Comparison of ENCODE assay signal across 29 cellular contexts in the genomic region with DNA sequence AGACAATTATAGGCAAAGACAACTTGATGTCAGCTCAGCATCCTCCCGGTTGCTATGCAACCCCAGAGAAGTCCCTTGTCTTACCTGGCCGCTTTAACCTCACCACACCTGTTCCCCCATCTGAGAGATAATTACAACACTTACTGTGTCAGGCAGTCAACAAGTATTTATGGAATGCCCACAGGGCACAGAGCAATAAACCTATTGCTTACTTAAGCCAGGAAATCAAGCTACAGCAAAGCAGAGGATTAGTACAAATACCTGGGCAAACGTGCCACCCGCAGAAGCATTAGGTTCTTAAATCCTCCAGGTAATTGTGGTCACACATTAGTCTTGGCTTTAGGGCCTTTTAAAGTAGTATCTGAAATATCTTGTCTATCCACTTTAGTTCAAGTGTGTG.
A peak's percentile ranks its signal among the peaks of the same experiment; 100 is the strongest.
DNase-seq lines count a peak whose midpoint lies in the region; FAIRE-seq and TF ChIP-seq lines count a peak whose summit lies in the region.
"Had no signal": no experiment of that assay in that cellular context is flagged by ENCODE, and none has a peak within 500 bp of the region (broad histone marks: within the 10 kb centered on the region; RNA-seq: fewer than 3 reads in every experiment).

No MANE protein-coding gene starts in this region.

- H3K4me1 Mint-ChIP-seq in Caco-2 (ENCODE audit: low read depth, unreplicated experiment), result no peaks in the 10 kb centered on the region
- H3K4me1 Mint-ChIP-seq in activated T-helper 2 cell treated with anti-CD3 and anti-CD28 coated beads, Interferon-gamma antibody, Interleukin-2, Interleukin-4, amounts not matched to agents 10 μg/mL and 5 μg/mL and 100 μg/mL, durations not matched to agents 14 hours and 24 hours and 36 hours (ENCODE audit: low read depth), result no peaks in the 10 kb centered on the region
- H3K4me1 Mint-ChIP-seq: activated T-helper 17 cell treated with anti-CD3 and anti-CD28 coated beads, Interleukin-2, amount 50 U/mL, for 72 hours; stimulated activated effector memory CD8-positive, alpha-beta T cell treated with anti-CD3 and anti-CD28 coated beads, Interleukin-12 subunit alpha, Interleukin-12 subunit beta, amount 100 ng/mL, for 72 hours had no signal

- no peaks in the 10 kb centered on the region for H3K36me3 ChIP-seq in Caco-2 (ENCODE audit: control insufficient read depth, insufficient read depth, low read length)
- H3K36me3 ChIP-seq: cardiac muscle cell, ovary, right atrium auricular region had no signal

- TF ChIP-seq CTCF in Caco-2 (IDR thresholded peaks at IDR 0.05; ENCODE audit: insufficient read depth in 1 of 2, low read depth in 1 of 2, low read length in 1 of 2, severe bottlenecking in 1 of 2, unreplicated experiment in 1 of 2), result no peak
- TF ChIP-seq CTCF in GM20000 (IDR thresholded peaks at IDR 0.05; ENCODE audit: extremely low read depth, missing control alignments), result no peak

- H3K9me3 ChIP-seq in Caco-2, result no peaks in the 10 kb centered on the region
- H3K9me3 ChIP-seq: ovary, right atrium auricular region, spleen had no signal

- no TSS peak for BruUV-seq in Caco-2 (replicated peaks; lab: Mats Ljungman, UMichigan)

- no peak overlapping the region for H3K27ac ChIP-seq in epithelial cell of prostate
- H3K27ac ChIP-seq: cardiac muscle cell, ovary, right atrium auricular region, spleen had no signal

- no peak for FAIRE-seq in H54 (lab: Jason Lieb, UNC)
- FAIRE-seq: H1, keratinocyte had no signal

- no peaks in the 10 kb centered on the region for H3K27me3 ChIP-seq in Caco-2 (replicated peaks; ENCODE audit: control insufficient read depth, insufficient read depth, low read length)
- H3K27me3 ChIP-seq: cardiac muscle cell, ovary, right atrium auricular region, spleen had no signal

- H3K27me3 Mint-ChIP-seq in Caco-2 (ENCODE audit: insufficient read depth, unreplicated experiment), result peaks cover 12% of the 10 kb centered on the region
- H3K27me3 Mint-ChIP-seq in activated T-helper 2 cell treated with anti-CD3 and anti-CD28 coated beads, Interferon-gamma antibody, Interleukin-2, Interleukin-4, amounts not matched to agents 10 μg/mL and 5 μg/mL and 100 μg/mL, durations not matched to agents 14 hours and 24 hours and 36 hours (ENCODE audit: low read depth), result no peaks in the 10 kb centered on the region
- H3K27me3 Mint-ChIP-seq: activated T-helper 17 cell treated with anti-CD3 and anti-CD28 coated beads, Interleukin-2, amount 50 U/mL, for 72 hours had no signal

- CTCF ChIA-PET in Caco-2 (lab: Charles Lee), result interaction anchor here (0.6 kb wide), 1 partner anchor 128 kb away, joined by 3 read pairs; no protein-coding TSS in a partner anchor

- DNase-seq in Caco-2, result peak; percentile 15 to 45
- DNase-seq in NCI-H1105 treated with DMSO at 0.1 percent for 48 hours (lab: John Stamatoyannopoulos, UW), result peak; percentile 73
- DNase-seq in NCI-H510A treated with DMSO at 0.1 percent for 48 hours (lab: John Stamatoyannopoulos, UW), result peak; percentile 8
- DNase-seq in epithelial cell of prostate (ENCODE audit: low read depth, low spot score), result peak; percentile 84
- DNase-seq in GM20000 (ENCODE audit: low spot score), result no peak
- no peak for DNase-seq in H54 (ENCODE audit: insufficient read length, low spot score)
- no peak for DNase-seq in activated T-helper 2 cell treated with anti-CD3 and anti-CD28 coated beads, Interferon-gamma antibody, Interleukin-2, Interleukin-4, amounts not matched to agents 10 μg/mL and 5 μg/mL and 100 μg/mL, durations not matched to agents 14 hours and 24 hours and 36 hours (ENCODE audit: low spot score)
- DNase-seq: activated CD4-positive, alpha-beta T cell treated with anti-CD3 and anti-CD28 coated beads, Interleukin-2, amount 50 U/mL, for 4 hours; activated CD8-positive, alpha-beta memory T cell treated with anti-CD3 and anti-CD28 coated beads, Interleukin-2, amount 50 U/mL, for 4 hours; anterior cingulate cortex; C1 segment of cervical spinal cord; NCI-H2029; OCI-M1; ovary; SHP77; spleen; stimulated activated CD4-positive, alpha-beta T cell treated with anti-CD3 and anti-CD28 coated beads, Interleukin-2, amount 100 ng/mL, for 48 hours; substantia nigra; T1000 had no signal

- no peak overlapping the region for H3K27ac Mint-ChIP-seq in Caco-2 (ENCODE audit: unreplicated experiment)
- H3K27ac Mint-ChIP-seq in activated T-helper 2 cell treated with anti-CD3 and anti-CD28 coated beads, Interferon-gamma antibody, Interleukin-2, Interleukin-4, amounts not matched to agents 10 μg/mL and 5 μg/mL and 100 μg/mL, durations not matched to agents 14 hours and 24 hours and 36 hours, result no peak overlapping the region
- H3K27ac Mint-ChIP-seq: activated naive CD4-positive, alpha-beta T cell treated with anti-CD3 and anti-CD28 coated beads, Interleukin-2, amount 50 U/mL, for 72 hours; activated T-helper 17 cell treated with anti-CD3 and anti-CD28 coated beads, Interleukin-2, amount 50 U/mL, for 72 hours; dendritic cell treated with granulocyte-macrophage colony-stimulating factor and Interleukin-4, amounts not matched to agents 40 ng/mL and 50 ng/mL, for 4 days; stimulated activated effector memory CD8-positive, alpha-beta T cell treated with anti-CD3 and anti-CD28 coated beads, Interleukin-12 subunit alpha, Interleukin-12 subunit beta, amount 100 ng/mL, for 72 hours; WTC11 had no signal

- H3K9me3 Mint-ChIP-seq in Caco-2 (ENCODE audit: unreplicated experiment), result no peaks in the 10 kb centered on the region
- no peaks in the 10 kb centered on the region for H3K9me3 Mint-ChIP-seq in activated T-helper 2 cell treated with anti-CD3 and anti-CD28 coated beads, Interferon-gamma antibody, Interleukin-2, Interleukin-4, amounts not matched to agents 10 μg/mL and 5 μg/mL and 100 μg/mL, durations not matched to agents 14 hours and 24 hours and 36 hours
- H3K9me3 Mint-ChIP-seq: activated naive CD4-positive, alpha-beta T cell treated with anti-CD3 and anti-CD28 coated beads, Interleukin-2, amount 50 U/mL, for 72 hours; activated T-helper 17 cell treated with anti-CD3 and anti-CD28 coated beads, Interleukin-2, amount 50 U/mL, for 72 hours; nephron; stimulated activated effector memory CD8-positive, alpha-beta T cell treated with anti-CD3 and anti-CD28 coated beads, Interleukin-12 subunit alpha, Interleukin-12 subunit beta, amount 100 ng/mL, for 72 hours had no signal

- no peak overlapping the region for H3K4me3 Mint-ChIP-seq in Caco-2 (ENCODE audit: unreplicated experiment)
- no peak overlapping the region for H3K4me3 Mint-ChIP-seq in activated T-helper 2 cell treated with anti-CD3 and anti-CD28 coated beads, Interferon-gamma antibody, Interleukin-2, Interleukin-4, amounts not matched to agents 10 μg/mL and 5 μg/mL and 100 μg/mL, durations not matched to agents 14 hours and 24 hours and 36 hours (ENCODE audit: low read depth)
- H3K4me3 Mint-ChIP-seq: activated T-helper 17 cell treated with anti-CD3 and anti-CD28 coated beads, Interleukin-2, amount 50 U/mL, for 72 hours; dendritic cell treated with granulocyte-macrophage colony-stimulating factor and Interleukin-4, amounts not matched to agents 40 ng/mL and 50 ng/mL, for 4 days; nephron; stimulated activated effector memory CD8-positive, alpha-beta T cell treated with anti-CD3 and anti-CD28 coated beads, Interleukin-12 subunit alpha, Interleukin-12 subunit beta, amount 100 ng/mL, for 72 hours; WTC11 had no signal

- no peak overlapping the region for H3K4me3 ChIP-seq in Caco-2 (ENCODE audit: low read depth, low read length)
- H3K4me3 ChIP-seq: cardiac muscle cell, ovary, right atrium auricular region, spleen had no signal

- no peaks in the 10 kb centered on the region for H3K4me1 ChIP-seq in Caco-2
- H3K4me1 ChIP-seq: right atrium auricular region had no signal

- H3K36me3 Mint-ChIP-seq in Caco-2 (ENCODE audit: insufficient read depth, unreplicated experiment), result no peaks in the 10 kb centered on the region
- no peaks in the 10 kb centered on the region for H3K36me3 Mint-ChIP-seq in activated T-helper 2 cell treated with anti-CD3 and anti-CD28 coated beads, Interferon-gamma antibody, Interleukin-2, Interleukin-4, amounts not matched to agents 10 μg/mL and 5 μg/mL and 100 μg/mL, durations not matched to agents 14 hours and 24 hours and 36 hours (ENCODE audit: low read depth)
- H3K36me3 Mint-ChIP-seq: activated naive CD4-positive, alpha-beta T cell treated with anti-CD3 and anti-CD28 coated beads, Interleukin-2, amount 50 U/mL, for 72 hours; stimulated activated effector memory CD8-positive, alpha-beta T cell treated with anti-CD3 and anti-CD28 coated beads, Interleukin-12 subunit alpha, Interleukin-12 subunit beta, amount 100 ng/mL, for 72 hours; WTC11 had no signal

- no peak for TF ChIP-seq POLR2A in H54 (IDR thresholded peaks at IDR 0.05; ENCODE audit: low read depth, low read length)

- intact Hi-C loops in Caco-2 (cut with micrococcal nuclease; ENCODE audit: unreplicated experiment), result no loop called here
- intact Hi-C loops in activated T-helper 2 cell treated with anti-CD3 and anti-CD28 coated beads, Interferon-gamma antibody, Interleukin-2, Interleukin-4, amounts not matched to agents 10 μg/mL and 5 μg/mL and 100 μg/mL, durations not matched to agents 14 hours and 24 hours and 36 hours (cut with micrococcal nuclease), result no loop called here

- POLR2A ChIA-PET in Caco-2 (lab: Charles Lee), result no interaction called here

Comparison
In these comparisons a context has a peak if more than half of its experiments do, and no peak if none do; other contexts are left out.
1. DNase-seq: peak in Caco-2 (2 of 2), NCI-H1105 treated with DMSO at 0.1 percent for 48 hours (single experiment), NCI-H510A treated with DMSO at 0.1 percent for 48 hours (single experiment) and epithelial cell of prostate (single experiment); none in GM20000 (single experiment), H54 (single experiment) and activated T-helper 2 cell treated with anti-CD3 and anti-CD28 coated beads, Interferon-gamma antibody, Interleukin-2, Interleukin-4, amounts not matched to agents 10 μg/mL and 5 μg/mL and 100 μg/mL, durations not matched to agents 14 hours and 24 hours and 36 hours (single experiment).